Comparison of ENCODE assay signal across 1 cellular context in genomic region chr16:80265624-80266306, GRCh38.
A peak's percentile ranks its signal among the peaks of the same experiment; 100 is the strongest.
TF ChIP-seq lines count a peak whose summit lies in the region.

No MANE protein-coding gene starts in this region.

TF ChIP-seq in HepG2, 621 proteins besides CTCF, POLR2A, EP300 and RAD21 (continued from another document and continues in another):
- TF ChIP-seq PATZ1 (CRISPR knock-in tag; IDR thresholded peaks at IDR 0.05): 0 out of 2 replicates have a peak, but pooled peaks have one; percentile 60
- TF ChIP-seq ZNF292 (CRISPR knock-in tag; IDR thresholded peaks at IDR 0.05; ENCODE audit: borderline replicate concordance, low read depth): peak; percentile 78; the same call in 1 of the 2 replicates
- peak; percentile 87 for TF ChIP-seq CREM (IDR thresholded peaks at IDR 0.05)
- no peak for TF ChIP-seq CREM (CRISPR knock-in tag; IDR thresholded peaks at IDR 0.05)
- peak; percentile 96 for TF ChIP-seq ZMYM4 (CRISPR knock-in tag; IDR thresholded peaks at IDR 0.05)
- TF ChIP-seq CEBPZ (IDR thresholded peaks at IDR 0.05; ENCODE audit: low read length): no peak
- peak; percentile 98 for TF ChIP-seq JUND (CRISPR knock-in tag; IDR thresholded peaks at IDR 0.05)
- TF ChIP-seq, protein P1, sequence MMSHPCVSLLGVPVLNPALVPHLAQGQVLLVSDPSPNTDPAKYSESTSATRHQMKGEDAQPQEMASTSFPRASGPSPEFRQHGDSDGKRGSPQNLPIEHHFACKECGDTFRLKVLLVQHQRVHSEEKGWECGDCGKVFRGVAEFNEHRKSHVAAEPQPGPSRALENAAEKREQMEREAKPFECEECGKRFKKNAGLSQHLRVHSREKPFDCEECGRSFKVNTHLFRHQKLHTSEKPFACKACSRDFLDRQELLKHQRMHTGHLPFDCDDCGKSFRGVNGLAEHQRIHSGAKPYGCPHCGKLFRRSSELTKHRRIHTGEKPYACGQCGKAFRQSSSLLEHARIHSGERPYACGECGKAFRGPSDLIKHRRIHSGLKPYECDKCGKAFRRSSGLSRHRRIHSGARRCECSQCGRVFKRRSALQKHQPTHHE (CRISPR knock-in tag; IDR thresholded peaks at IDR 0.05; ENCODE audit: borderline replicate concordance): peak; percentile 52; the same call in 1 of the 2 replicates
- TF ChIP-seq ZNF703 (CRISPR knock-in tag; IDR thresholded peaks at IDR 0.05; ENCODE audit: borderline replicate concordance): peak; percentile 63; the same call in 1 of the 2 replicates
- no peak for TF ChIP-seq ZNF775 (CRISPR knock-in tag; IDR thresholded peaks at IDR 0.05; ENCODE audit: borderline replicate concordance)
- TF ChIP-seq HINFP (CRISPR knock-in tag; IDR thresholded peaks at IDR 0.05; ENCODE audit: low read depth): 0 out of 2 replicates have a peak, but pooled peaks have one; percentile 30
- TF ChIP-seq ZNF382 (CRISPR knock-in tag; IDR thresholded peaks at IDR 0.05; ENCODE audit: borderline replicate concordance): no peak
- TF ChIP-seq CBX5 (CRISPR knock-in tag; IDR thresholded peaks at IDR 0.05; ENCODE audit: borderline replicate concordance): peak; percentile 50; the same call in 1 of the 2 replicates
- TF ChIP-seq KDM2A (CRISPR knock-in tag; IDR thresholded peaks at IDR 0.05; ENCODE audit: borderline replicate concordance, low read depth): no peak
- TF ChIP-seq SIX4 (CRISPR knock-in tag; IDR thresholded peaks at IDR 0.05): peak; percentile 81
- TF ChIP-seq HNRNPH1 (optimal IDR thresholded peaks at IDR 0.05; ENCODE audit: low read depth, low read length): no peak
- TF ChIP-seq PHF5A (CRISPR knock-in tag; IDR thresholded peaks at IDR 0.05; ENCODE audit: low read depth, unreplicated experiment): peak; percentile 93
- no peak for TF ChIP-seq ZNF883 (CRISPR knock-in tag; IDR thresholded peaks at IDR 0.05; ENCODE audit: not compliant biosample characterization)
- TF ChIP-seq MIER3 (CRISPR knock-in tag; IDR thresholded peaks at IDR 0.05; ENCODE audit: borderline replicate concordance): peak; percentile 97
- TF ChIP-seq, protein P2, sequence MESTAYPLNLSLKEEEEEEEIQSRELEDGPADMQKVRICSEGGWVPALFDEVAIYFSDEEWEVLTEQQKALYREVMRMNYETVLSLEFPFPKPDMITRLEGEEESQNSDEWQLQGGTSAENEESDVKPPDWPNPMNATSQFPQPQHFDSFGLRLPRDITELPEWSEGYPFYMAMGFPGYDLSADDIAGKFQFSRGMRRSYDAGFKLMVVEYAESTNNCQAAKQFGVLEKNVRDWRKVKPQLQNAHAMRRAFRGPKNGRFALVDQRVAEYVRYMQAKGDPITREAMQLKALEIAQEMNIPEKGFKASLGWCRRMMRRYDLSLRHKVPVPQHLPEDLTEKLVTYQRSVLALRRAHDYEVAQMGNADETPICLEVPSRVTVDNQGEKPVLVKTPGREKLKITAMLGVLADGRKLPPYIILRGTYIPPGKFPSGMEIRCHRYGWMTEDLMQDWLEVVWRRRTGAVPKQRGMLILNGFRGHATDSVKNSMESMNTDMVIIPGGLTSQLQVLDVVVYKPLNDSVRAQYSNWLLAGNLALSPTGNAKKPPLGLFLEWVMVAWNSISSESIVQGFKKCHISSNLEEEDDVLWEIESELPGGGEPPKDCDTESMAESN (CRISPR knock-in tag; conservative IDR thresholded peaks at IDR 0.05): peak; percentile 80
- TF ChIP-seq GATA4 (IDR thresholded peaks at IDR 0.05; ENCODE audit: borderline replicate concordance, low read depth): peak; percentile 95
- TF ChIP-seq HOXA9 (CRISPR knock-in tag; IDR thresholded peaks at IDR 0.05; ENCODE audit: borderline replicate concordance): no peak
- TF ChIP-seq ZNF224 (CRISPR knock-in tag; IDR thresholded peaks at IDR 0.05): no peak; the same call in 1 of the 2 replicates
- no peak for TF ChIP-seq PLRG1 (conservative IDR thresholded peaks at IDR 0.05)
- TF ChIP-seq ZBTB7B (CRISPR knock-in tag; IDR thresholded peaks at IDR 0.05): peak; percentile 72
- TF ChIP-seq ZNF12 (CRISPR knock-in tag; IDR thresholded peaks at IDR 0.05): peak; percentile 70; the same call in 1 of the 2 replicates
- peak; percentile 55 for TF ChIP-seq ZNF18 (CRISPR knock-in tag; IDR thresholded peaks at IDR 0.05; ENCODE audit: insufficient replicate concordance)
- TF ChIP-seq, protein P3, sequence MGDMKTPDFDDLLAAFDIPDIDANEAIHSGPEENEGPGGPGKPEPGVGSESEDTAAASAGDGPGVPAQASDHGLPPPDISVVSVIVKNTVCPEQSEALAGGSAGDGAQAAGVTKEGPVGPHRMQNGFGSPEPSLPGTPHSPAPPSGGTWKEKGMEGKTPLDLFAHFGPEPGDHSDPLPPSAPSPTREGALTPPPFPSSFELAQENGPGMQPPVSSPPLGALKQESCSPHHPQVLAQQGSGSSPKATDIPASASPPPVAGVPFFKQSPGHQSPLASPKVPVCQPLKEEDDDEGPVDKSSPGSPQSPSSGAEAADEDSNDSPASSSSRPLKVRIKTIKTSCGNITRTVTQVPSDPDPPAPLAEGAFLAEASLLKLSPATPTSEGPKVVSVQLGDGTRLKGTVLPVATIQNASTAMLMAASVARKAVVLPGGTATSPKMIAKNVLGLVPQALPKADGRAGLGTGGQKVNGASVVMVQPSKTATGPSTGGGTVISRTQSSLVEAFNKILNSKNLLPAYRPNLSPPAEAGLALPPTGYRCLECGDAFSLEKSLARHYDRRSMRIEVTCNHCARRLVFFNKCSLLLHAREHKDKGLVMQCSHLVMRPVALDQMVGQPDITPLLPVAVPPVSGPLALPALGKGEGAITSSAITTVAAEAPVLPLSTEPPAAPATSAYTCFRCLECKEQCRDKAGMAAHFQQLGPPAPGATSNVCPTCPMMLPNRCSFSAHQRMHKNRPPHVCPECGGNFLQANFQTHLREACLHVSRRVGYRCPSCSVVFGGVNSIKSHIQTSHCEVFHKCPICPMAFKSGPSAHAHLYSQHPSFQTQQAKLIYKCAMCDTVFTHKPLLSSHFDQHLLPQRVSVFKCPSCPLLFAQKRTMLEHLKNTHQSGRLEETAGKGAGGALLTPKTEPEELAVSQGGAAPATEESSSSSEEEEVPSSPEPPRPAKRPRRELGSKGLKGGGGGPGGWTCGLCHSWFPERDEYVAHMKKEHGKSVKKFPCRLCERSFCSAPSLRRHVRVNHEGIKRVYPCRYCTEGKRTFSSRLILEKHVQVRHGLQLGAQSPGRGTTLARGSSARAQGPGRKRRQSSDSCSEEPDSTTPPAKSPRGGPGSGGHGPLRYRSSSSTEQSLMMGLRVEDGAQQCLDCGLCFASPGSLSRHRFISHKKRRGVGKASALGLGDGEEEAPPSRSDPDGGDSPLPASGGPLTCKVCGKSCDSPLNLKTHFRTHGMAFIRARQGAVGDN (CRISPR knock-in tag; IDR thresholded peaks at IDR 0.05): no peak
- TF ChIP-seq ZNF274 (CRISPR knock-in tag; IDR thresholded peaks at IDR 0.05): no peak; the same call in 1 of the 2 replicates
- TF ChIP-seq PPARG (CRISPR knock-in tag; conservative IDR thresholded peaks at IDR 0.05): peak; percentile 88
- TF ChIP-seq ZNF552 (CRISPR knock-in tag; IDR thresholded peaks at IDR 0.05; ENCODE audit: borderline replicate concordance): no peak
- peak; percentile 55; the same call in 1 of the 2 replicates for TF ChIP-seq SPEN (CRISPR knock-in tag; IDR thresholded peaks at IDR 0.05; ENCODE audit: low read depth)
- TF ChIP-seq ELF3 (CRISPR knock-in tag; IDR thresholded peaks at IDR 0.05): peak; percentile 97
